Comparison of ENCODE assay signal across 14 cellular contexts in the genomic region with DNA sequence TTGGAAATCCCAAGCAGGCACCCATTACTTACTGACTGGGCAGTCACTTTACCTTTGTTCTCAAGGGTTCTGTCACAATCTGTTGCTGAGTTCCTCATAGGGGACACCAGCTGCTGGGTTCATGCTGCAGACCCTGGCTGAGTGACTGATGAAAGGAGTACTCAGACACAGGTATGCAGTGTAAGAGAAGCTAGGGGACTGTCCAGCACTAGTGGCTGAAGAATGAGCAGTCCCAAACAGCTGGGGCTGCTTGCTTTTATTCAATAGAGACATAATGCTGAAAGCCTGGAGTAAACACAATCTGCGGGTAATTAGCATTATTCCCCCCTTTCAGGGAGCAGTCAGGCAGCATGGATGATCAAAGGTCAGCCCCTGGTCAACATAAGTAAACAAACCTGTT. TPM values are rescaled to one million over a fixed set of nuclear protein-coding genes. Genes with fewer than 3 reads are reported as not detected.
"Had no signal": no experiment of that assay in that cellular context is flagged by ENCODE, and none has a peak within 500 bp of the region (broad histone marks: within the 10 kb centered on the region; RNA-seq: fewer than 3 reads in every experiment).

No MANE protein-coding gene starts in this region.

RNA-seq across cellular contexts. Expression of gene GC, which starts 25.9 kb away (rescaled TPM):
- total RNA-seq: activated naive CD4-positive, alpha-beta T cell treated with anti-CD3 and anti-CD28 coated beads for 36 hours; activated naive CD4-positive, alpha-beta T cell treated with anti-CD3 and anti-CD28 coated beads, Interleukin-2, amount 50 U/mL, for 72 hours; activated naive CD8-positive, alpha-beta T cell treated with anti-CD3 and anti-CD28 coated beads for 36 hours; activated naive CD8-positive, alpha-beta T cell treated with anti-CD3 and anti-CD28 coated beads, Interleukin-2, amount 10 ng/mL, durations not matched to agents 7 days and 5 days; activated T-cell treated with anti-CD3 and anti-CD28 coated beads, Interleukin-2, amount 50 U/mL, for 72 hours; activated T-helper 1 cell treated with anti-CD3 and anti-CD28 coated beads, Interleukin-12 subunit alpha, Interleukin-12 subunit beta, Interleukin-2, Interleukin-4 antibody, amounts not matched to agents 30 ng/mL and 10 ng/mL and 1 ng/mL, durations not matched to agents 14 hours and 24 hours and 36 hours; activated T-helper 17 cell treated with anti-CD3 and anti-CD28 coated beads, Interleukin-2, amount 50 U/mL, for 72 hours; activated T-helper 2 cell treated with anti-CD3 and anti-CD28 coated beads, Interferon-gamma antibody, Interleukin-2, Interleukin-4, amounts not matched to agents 10 μg/mL and 5 μg/mL and 100 μg/mL, durations not matched to agents 14 hours and 24 hours and 36 hours; aorta; astrocyte; breast epithelium; cardiac septum; cerebellum; chondrocyte had no signal
